ENCODE assay signal across 1 cellular context in genomic region chr2:238426568-238427434, GRCh38.
A peak's percentile ranks its signal among the peaks of the same experiment; 100 is the strongest.
TF ChIP-seq lines count a peak whose summit lies in the region.

ASB1 (plus strand) TSS chr2:238426927; CDS start chr2:238427071, 144 bp downstream.

TF ChIP-seq in HEK293, 187 proteins besides CTCF, POLR2A, EP300 and RAD21 (continued from another document):
- TF ChIP-seq ZNF202 (tag by site-specific recombination; IDR thresholded peaks at IDR 0.05; ENCODE audit: borderline replicate concordance) = no peak
- no peak for TF ChIP-seq ZNF558 (tag by site-specific recombination; IDR thresholded peaks at IDR 0.05)
- TF ChIP-seq ZNF555 (tag by site-specific recombination; conservative IDR thresholded peaks at IDR 0.05) = no peak
- no peak for TF ChIP-seq ZNF629 (tag by site-specific recombination; IDR thresholded peaks at IDR 0.05)
- no peak for TF ChIP-seq ZNF488 (tag by site-specific recombination; IDR thresholded peaks at IDR 0.05)
- no peak for TF ChIP-seq ZFP69B (tag by site-specific recombination; IDR thresholded peaks at IDR 0.05)
- no peak for TF ChIP-seq YY2 (tag by site-specific recombination; IDR thresholded peaks at IDR 0.05)
- no peak for TF ChIP-seq TCF7L2 (IDR thresholded peaks at IDR 0.05; ENCODE audit: borderline replicate concordance, low read depth, low read length)
- TF ChIP-seq ZNF596 (tag by site-specific recombination; IDR thresholded peaks at IDR 0.05) = no peak
- TF ChIP-seq ZNF350 (tag by site-specific recombination; IDR thresholded peaks at IDR 0.05) = no peak
- no peak for TF ChIP-seq WT1 (tag by site-specific recombination; IDR thresholded peaks at IDR 0.05)
- no peak for TF ChIP-seq ZNF114 (tag by site-specific recombination; IDR thresholded peaks at IDR 0.05)
- TF ChIP-seq ZNF658 (tag by site-specific recombination; IDR thresholded peaks at IDR 0.05) = no peak
- TF ChIP-seq ZNF23 (tag by site-specific recombination; IDR thresholded peaks at IDR 0.05; ENCODE audit: borderline replicate concordance) = no peak
- no peak for TF ChIP-seq RBAK (tag by site-specific recombination; IDR thresholded peaks at IDR 0.05)
- TF ChIP-seq ZBTB17 (tag by site-specific recombination; IDR thresholded peaks at IDR 0.05) = no peak
- TF ChIP-seq GLIS2 (tag by site-specific recombination; IDR thresholded peaks at IDR 0.05) = no peak
- TF ChIP-seq PRDM1 (tag by site-specific recombination; IDR thresholded peaks at IDR 0.05) = no peak
- no peak for TF ChIP-seq ZNF221 (tag by site-specific recombination; IDR thresholded peaks at IDR 0.05; ENCODE audit: borderline replicate concordance)
- TF ChIP-seq ZNF560 (tag by site-specific recombination; IDR thresholded peaks at IDR 0.05; ENCODE audit: borderline replicate concordance) = no peak
- TF ChIP-seq ZNF423 (tag by site-specific recombination; IDR thresholded peaks at IDR 0.05) = no peak
- TF ChIP-seq BCL11A (tag by site-specific recombination; IDR thresholded peaks at IDR 0.05; ENCODE audit: low read depth) = no peak
- TF ChIP-seq ZNF645 (tag by site-specific recombination; IDR thresholded peaks at IDR 0.05) = no peak
- peak; percentile 80; the same call in 1 of the 2 replicates for TF ChIP-seq KLF8 (tag by site-specific recombination; IDR thresholded peaks at IDR 0.05)
- no peak for TF ChIP-seq ZNF184 (tag by site-specific recombination; IDR thresholded peaks at IDR 0.05)
- no peak for TF ChIP-seq OSR2 (tag by site-specific recombination; IDR thresholded peaks at IDR 0.05)
- no peak for TF ChIP-seq ZNF169 (tag by site-specific recombination; IDR thresholded peaks at IDR 0.05)
- no peak for TF ChIP-seq ZNF398 (tag by site-specific recombination; IDR thresholded peaks at IDR 0.05)
- TF ChIP-seq ZNF510 (tag by site-specific recombination; IDR thresholded peaks at IDR 0.05; ENCODE audit: insufficient replicate concordance) = no peak
- no peak for TF ChIP-seq SP7 (tag by site-specific recombination; IDR thresholded peaks at IDR 0.05)
- no peak for TF ChIP-seq ZNF394 (tag by site-specific recombination; IDR thresholded peaks at IDR 0.05; ENCODE audit: borderline replicate concordance)
- TF ChIP-seq ZFP37 (tag by site-specific recombination; IDR thresholded peaks at IDR 0.05) = no peak
- TF ChIP-seq ZSCAN18 (tag by site-specific recombination; IDR thresholded peaks at IDR 0.05) = no peak
- no peak for TF ChIP-seq ZNF433 (tag by site-specific recombination; IDR thresholded peaks at IDR 0.05; ENCODE audit: low read depth)
- TF ChIP-seq REST (tag by site-specific recombination; IDR thresholded peaks at IDR 0.05) = no peak
- TF ChIP-seq ZNF112 (tag by site-specific recombination; IDR thresholded peaks at IDR 0.05) = no peak
- no peak for TF ChIP-seq ZNF16 (tag by site-specific recombination; IDR thresholded peaks at IDR 0.05; ENCODE audit: low read depth)
- TF ChIP-seq ZNF140 (tag by site-specific recombination; IDR thresholded peaks at IDR 0.05) = no peak
- TF ChIP-seq ZNF416 (tag by site-specific recombination; IDR thresholded peaks at IDR 0.05) = no peak
- peak; percentile 66 for TF ChIP-seq ZNF335 (tag by site-specific recombination; conservative IDR thresholded peaks at IDR 0.05)
